9 cellular contexts compared by ENCODE assay signal in the genomic region with DNA sequence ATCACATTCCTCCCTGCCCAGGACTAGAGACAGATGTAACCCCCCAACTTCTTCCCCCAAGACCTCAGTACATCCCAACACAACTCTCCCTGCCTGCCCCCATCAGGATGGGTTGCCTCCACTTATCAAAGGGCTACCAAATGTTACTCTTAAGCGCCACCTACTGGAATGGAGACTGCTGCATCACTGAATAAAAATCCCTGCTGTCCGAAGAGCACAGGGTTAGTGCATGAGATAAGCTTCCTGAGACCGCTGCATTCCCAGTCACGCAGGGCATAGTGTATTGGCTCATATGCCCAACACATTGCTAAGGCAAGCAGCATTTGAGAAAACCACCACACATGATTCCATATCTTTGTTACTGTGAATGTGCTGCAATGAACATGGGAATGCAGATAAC.
DNase-seq lines count a peak whose midpoint lies in the region; ATAC-seq and TF ChIP-seq lines count a peak whose summit lies in the region.
"Had no signal": no experiment of that assay in that cellular context is flagged by ENCODE, and none has a peak within 500 bp of the region (broad histone marks: within the 10 kb centered on the region; RNA-seq: fewer than 3 reads in every experiment).

No MANE protein-coding gene starts in this region.

- no peak overlapping the region for H3K4me3 ChIP-seq in fibroblast of the aortic adventitia (ENCODE audit: low read depth, low read length)
- H3K4me3 ChIP-seq in coronary artery = no peak overlapping the region

- TF ChIP-seq CTCF in AG09319 (IDR thresholded peaks at IDR 0.05; ENCODE audit: low read depth, low read length) (peak; percentile 25), fibroblast of the aortic adventitia (IDR thresholded peaks at IDR 0.05; ENCODE audit: insufficient read depth, low read length) (peak; percentile 2), coronary artery (IDR thresholded peaks at IDR 0.05) (no peak)

- no peak overlapping the region for H3K27ac ChIP-seq in coronary artery

- peak; percentile 82 for ATAC-seq in GM19351 (IDR thresholded peaks at IDR 0.05; ENCODE audit: unreplicated experiment)

- DNase-seq in AG09319 (ENCODE audit: extremely low read depth, low read depth) (no peak), NCI-H69 (lab: John Stamatoyannopoulos, UW) (peak; percentile 47), fibroblast of the aortic adventitia (ENCODE audit: low read depth) (peak; percentile 8), coronary artery (ENCODE audit: low spot score) (no peak), anterior cingulate cortex (lab: John Stamatoyannopoulos, UW) (no peak), kidney glomerular epithelial cell (lab: John Stamatoyannopoulos, UW) (no peak)
- no peak for DNase-seq in activated naive CD4-positive, alpha-beta T cell treated with anti-CD3 and anti-CD28 coated beads, Interleukin-2, amount 50 U/mL, for 16 hours
- DNase-seq: activated T-cell treated with anti-CD3 and anti-CD28 coated beads, Interleukin-2, amount 50 U/mL, for 1 hour had no signal

Comparison
In these comparisons a context has a peak if more than half of its experiments do, and no peak if none do; other contexts are left out.
1. DNase-seq: peak in NCI-H69 (single experiment) and fibroblast of the aortic adventitia (single experiment); none in AG09319 (single experiment), coronary artery (single experiment), activated naive CD4-positive, alpha-beta T cell treated with anti-CD3 and anti-CD28 coated beads, Interleukin-2, amount 50 U/mL, for 16 hours (single experiment), anterior cingulate cortex (0 of 58) and kidney glomerular epithelial cell (single experiment).